10 cellular contexts compared by ENCODE assay signal in the genomic region with DNA sequence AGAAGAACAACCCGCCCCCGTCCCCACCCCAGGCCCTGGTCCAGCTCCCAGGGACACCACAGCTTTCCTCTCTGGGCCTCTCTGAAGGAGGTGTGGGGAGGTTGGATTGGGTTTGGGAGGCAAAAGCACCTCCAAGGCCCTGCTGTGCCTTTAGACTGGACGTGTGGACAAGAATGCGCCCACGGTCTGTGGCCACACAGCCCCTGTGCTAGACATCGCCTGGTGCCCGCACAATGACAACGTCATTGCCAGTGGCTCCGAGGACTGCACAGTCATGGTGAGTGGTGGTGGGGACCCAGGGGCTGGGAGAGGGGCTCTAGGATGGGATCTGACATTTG. TPM values are rescaled to one million over a fixed set of nuclear protein-coding genes. Genes with fewer than 3 reads are reported as not detected.
DNase-seq lines count a peak whose midpoint lies in the region; ATAC-seq and TF ChIP-seq lines count a peak whose summit lies in the region.
"Had no signal": no experiment of that assay in that cellular context is flagged by ENCODE, and none has a peak within 500 bp of the region (broad histone marks: within the 10 kb centered on the region; RNA-seq: fewer than 3 reads in every experiment).

No MANE protein-coding gene starts in this region.

- H3K4me1 ChIP-seq in left ventricle myocardium inferior (peaks cover 26% of the 10 kb centered on the region), esophagus squamous epithelium (peaks cover 4 to 49% (median 27%) of the 10 kb centered on the region in 3 donors), thymus (ENCODE audit: control insufficient read depth, insufficient read depth, low read length) (peaks cover 15% of the 10 kb centered on the region)
- H3K4me1 ChIP-seq: pancreas had no signal

- CTCF ChIA-PET in activated CD8-positive, alpha-beta T cell treated with anti-CD3 and anti-CD28 coated beads, Interleukin-2, amount 10 ng/mL, durations not matched to agents 7 days and 5 days (lab: Charles Lee) = interaction anchor here (0.8 to 5.2 kb wide), 9 partner anchors 9 to 184 kb away, joined by 3 to 54 read pairs (median 3); a partner anchor contains a TSS

- H3K9me3 ChIP-seq in left ventricle myocardium inferior (replicated peaks) = no peaks in the 10 kb centered on the region
- H3K9me3 ChIP-seq in esophagus squamous epithelium = no peaks in the 10 kb centered on the region
- H3K9me3 ChIP-seq in thymus (ENCODE audit: control insufficient read depth) = no peaks in the 10 kb centered on the region
- H3K9me3 ChIP-seq: pancreas had no signal

- 51 to 81% methylated on average over 3 to 6 of the region's 9 CpGs for WGBS in esophagus squamous epithelium, 2 donors
- WGBS in thymus = 58% methylated on average over 9 of the region's 9 CpGs

- H3K36me3 ChIP-seq in left ventricle myocardium inferior (no peaks in the 10 kb centered on the region), esophagus squamous epithelium (peaks cover 0 to 6% (median 0%) of the 10 kb centered on the region in 3 donors), thymus (ENCODE audit: control insufficient read depth, insufficient read depth) (peaks cover 26% of the 10 kb centered on the region)
- H3K36me3 ChIP-seq: pancreas had no signal

- H3K27ac ChIP-seq in left ventricle myocardium inferior (replicated peaks) (peak overlapping the region; percentile 47), esophagus squamous epithelium (peak overlapping the region; percentile 25 to 91 (median 76)), thymus (ENCODE audit: low read depth) (peak overlapping the region; percentile 99)

- no peak for TF ChIP-seq POLR2A in esophagus squamous epithelium (IDR thresholded peaks at IDR 0.05)

- H3K36me3 Mint-ChIP-seq in activated CD8-positive, alpha-beta T cell treated with anti-CD3 and anti-CD28 coated beads, Interleukin-2, amount 10 ng/mL, durations not matched to agents 7 days and 5 days (ENCODE audit: low read depth) = peaks cover 47% of the 10 kb centered on the region

- intact Hi-C loops in left ventricle myocardium inferior (cut with micrococcal nuclease) = no loop called here
- intact Hi-C loops in left ventricle myocardium superior (cut with micrococcal nuclease) = no loop called here
- intact Hi-C loops in esophagus squamous epithelium (cut with DNase I) = no loop called here

- no peaks in the 10 kb centered on the region for H3K27me3 Mint-ChIP-seq in activated CD8-positive, alpha-beta T cell treated with anti-CD3 and anti-CD28 coated beads, Interleukin-2, amount 10 ng/mL, durations not matched to agents 7 days and 5 days (ENCODE audit: low read depth)

- peaks cover 26% of the 10 kb centered on the region for H3K4me1 Mint-ChIP-seq in activated CD8-positive, alpha-beta T cell treated with anti-CD3 and anti-CD28 coated beads, Interleukin-2, amount 10 ng/mL, durations not matched to agents 7 days and 5 days (ENCODE audit: low read depth)

- H3K4me3 ChIP-seq in left ventricle myocardium inferior (peak overlapping the region; percentile 75), esophagus squamous epithelium (peak overlapping the region in 2 of 4 donors; percentile 19 to 78), thymus (ENCODE audit: low read length) (peak overlapping the region; percentile 65)
- H3K4me3 ChIP-seq: K562 had no signal

- DNase-seq in left ventricle myocardium inferior (no peak), left ventricle myocardium superior (no peak), esophagus squamous epithelium (lab: John Stamatoyannopoulos, UW) (no peak), NOMO-1 (lab: John Stamatoyannopoulos, UW; ENCODE audit: unreplicated experiment in 2 of 2) (no peak), anterior cingulate cortex (lab: John Stamatoyannopoulos, UW) (no peak), inferior parietal cortex (ENCODE audit: extremely low spot score) (no peak)
- no peak for DNase-seq in activated CD8-positive, alpha-beta T cell treated with anti-CD3 and anti-CD28 coated beads, Interleukin-2, amount 10 ng/mL, durations not matched to agents 7 days and 5 days

- peak overlapping the region; percentile 99 for H3K27ac Mint-ChIP-seq in activated CD8-positive, alpha-beta T cell treated with anti-CD3 and anti-CD28 coated beads, Interleukin-2, amount 10 ng/mL, durations not matched to agents 7 days and 5 days

- H3K9me3 Mint-ChIP-seq in activated CD8-positive, alpha-beta T cell treated with anti-CD3 and anti-CD28 coated beads, Interleukin-2, amount 10 ng/mL, durations not matched to agents 7 days and 5 days (ENCODE audit: insufficient read depth) = no peaks in the 10 kb centered on the region

- TF ChIP-seq CTCF in left ventricle myocardium inferior (IDR thresholded peaks at IDR 0.05; ENCODE audit: borderline replicate concordance) = no peak
- TF ChIP-seq CTCF in esophagus squamous epithelium (IDR thresholded peaks at IDR 0.05) = no peak

- H3K4me3 Mint-ChIP-seq in activated CD8-positive, alpha-beta T cell treated with anti-CD3 and anti-CD28 coated beads, Interleukin-2, amount 10 ng/mL, durations not matched to agents 7 days and 5 days = peak overlapping the region; percentile 98

- POLR2A ChIA-PET in activated CD8-positive, alpha-beta T cell treated with anti-CD3 and anti-CD28 coated beads, Interleukin-2, amount 10 ng/mL, durations not matched to agents 7 days and 5 days (lab: Charles Lee) = interaction anchor here (0.6 to 5.0 kb wide), 18 partner anchors 14 to 223 kb away, joined by 3 to 102 read pairs (median 6); a partner anchor contains a TSS

- no peaks in the 10 kb centered on the region for H3K27me3 ChIP-seq in left ventricle myocardium inferior (ENCODE audit: low read depth)
- no peaks in the 10 kb centered on the region for H3K27me3 ChIP-seq in esophagus squamous epithelium
- no peaks in the 10 kb centered on the region for H3K27me3 ChIP-seq in thymus (ENCODE audit: control insufficient read depth, insufficient read depth)
- H3K27me3 ChIP-seq: pancreas had no signal

- no peak for ATAC-seq in left ventricle myocardium superior
- ATAC-seq in activated CD8-positive, alpha-beta T cell treated with anti-CD3 and anti-CD28 coated beads, Interleukin-2, amount 10 ng/mL, durations not matched to agents 7 days and 5 days = no peak

RNA-seq across cellular contexts. Expression of a gene that starts 3.0 kb away (rescaled TPM):
- total RNA-seq in left ventricle myocardium inferior (7.7 TPM), left ventricle myocardium superior (10.3 TPM), esophagus squamous epithelium (10 to 100 TPM in 3 of 4 donors, 1 to 10 TPM in 1; 9.5 to 29.1 (median 23.2) TPM)
- total RNA-seq in activated CD8-positive, alpha-beta T cell treated with anti-CD3 and anti-CD28 coated beads, Interleukin-2, amount 10 ng/mL, durations not matched to agents 7 days and 5 days = 1,000 to 10,000 TPM; 1,875 to 1,983 TPM
- polyA plus RNA-seq in thymus = 554 TPM

RNA-seq across cellular contexts. Expression of a gene that starts 7.1 kb away (rescaled TPM):
- 54.6 TPM for total RNA-seq in left ventricle myocardium inferior
- total RNA-seq in left ventricle myocardium superior = 49.5 TPM
- total RNA-seq in activated CD8-positive, alpha-beta T cell treated with anti-CD3 and anti-CD28 coated beads, Interleukin-2, amount 10 ng/mL, durations not matched to agents 7 days and 5 days = 100 to 1,000 TPM; 205 to 212 TPM
- 100 to 1,000 TPM; 190 to 623 (median 313) TPM for total RNA-seq in esophagus squamous epithelium
- polyA plus RNA-seq in thymus = 131 TPM

RNA-seq across cellular contexts. Expression of a gene that starts 7.3 kb away (rescaled TPM):
- total RNA-seq in left ventricle myocardium inferior (7.5 TPM), left ventricle myocardium superior (16.5 TPM), esophagus squamous epithelium (10 to 100 TPM; 31.9 to 51.1 (median 46.5) TPM)
- total RNA-seq in activated CD8-positive, alpha-beta T cell treated with anti-CD3 and anti-CD28 coated beads, Interleukin-2, amount 10 ng/mL, durations not matched to agents 7 days and 5 days = 100 to 1,000 TPM; 115 to 123 TPM
- 48.8 TPM for polyA plus RNA-seq in thymus

RNA-seq across cellular contexts. Expression of a gene that starts 12.6 kb away (rescaled TPM):
- total RNA-seq in left ventricle myocardium inferior = 9.9 TPM
- 12.5 TPM for total RNA-seq in left ventricle myocardium superior
- 10 to 100 TPM; 28.9 to 32.8 TPM for total RNA-seq in activated CD8-positive, alpha-beta T cell treated with anti-CD3 and anti-CD28 coated beads, Interleukin-2, amount 10 ng/mL, durations not matched to agents 7 days and 5 days
- total RNA-seq in esophagus squamous epithelium = 10 to 100 TPM in 2 of 4 donors, 1 to 10 TPM in 2; 1.1 to 17.2 (median 7.3) TPM
- polyA plus RNA-seq in thymus = 122 TPM

Comparison
In these comparisons a context has a peak if more than half of its experiments do, and no peak if none do; other contexts are left out.
1. H3K27ac ChIP-seq: peak in every context shown above with its lines; median percentile 99 in thymus; 76 in esophagus squamous epithelium; 47 in left ventricle myocardium inferior.
2. RNA of a gene that starts 3.0 kb away (total RNA-seq): 1,875 to 1,983 TPM in activated CD8-positive, alpha-beta T cell treated with anti-CD3 and anti-CD28 coated beads, Interleukin-2, amount 10 ng/mL, durations not matched to agents 7 days and 5 days; 9.5 to 29.1 TPM in esophagus squamous epithelium, 10.3 TPM in left ventricle myocardium superior (single experiment) and 7.7 TPM in left ventricle myocardium inferior (single experiment); every median in the first group is over 10 times any median in the second.